In the genomic region with DNA sequence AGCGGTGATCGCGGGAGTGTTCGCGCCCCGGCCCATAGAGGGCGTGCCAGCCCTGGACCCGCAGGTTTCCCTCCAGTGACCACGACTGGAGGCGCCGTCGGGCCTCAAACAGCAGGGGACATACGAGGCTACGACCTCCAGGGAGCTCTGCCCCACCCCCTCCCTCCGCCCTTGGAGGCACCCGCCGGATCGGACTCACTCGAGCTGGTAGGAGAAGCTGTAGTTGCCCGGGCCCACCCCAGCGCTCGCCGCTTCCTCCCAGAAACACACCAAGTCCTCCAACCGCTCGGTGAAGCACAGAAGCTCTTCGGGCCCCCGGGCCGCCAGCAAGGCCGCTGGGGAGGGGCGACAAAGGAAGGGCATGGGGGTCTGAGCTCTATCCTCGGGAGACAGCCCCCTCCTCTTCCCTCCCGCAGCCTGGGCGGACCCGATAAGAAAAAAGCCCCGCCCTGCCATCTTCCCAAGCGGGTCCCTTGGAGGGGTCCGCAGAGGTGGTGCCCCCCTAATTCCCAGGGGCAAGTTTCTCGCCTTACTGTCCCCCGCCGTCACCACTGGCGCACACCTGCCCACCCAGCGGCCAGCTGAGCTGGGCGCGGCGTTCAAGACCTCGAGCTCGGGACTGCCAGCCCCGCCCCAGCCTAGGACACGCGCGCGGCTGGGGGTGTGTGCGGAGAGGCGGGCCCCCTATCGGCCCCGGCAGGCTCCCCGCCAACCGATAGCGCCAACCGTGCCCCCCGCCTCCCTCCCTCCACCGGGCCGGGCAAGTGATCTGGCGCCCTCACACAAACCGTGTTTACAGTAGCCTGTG, we compare ENCODE assay signal across 1 cellular context.
TF ChIP-seq lines count a peak whose summit lies in the region.

No MANE protein-coding gene starts in this region.

TF ChIP-seq in HCT116, 20 proteins besides CTCF, POLR2A, EP300 and RAD21:
- TF ChIP-seq, protein P1, sequence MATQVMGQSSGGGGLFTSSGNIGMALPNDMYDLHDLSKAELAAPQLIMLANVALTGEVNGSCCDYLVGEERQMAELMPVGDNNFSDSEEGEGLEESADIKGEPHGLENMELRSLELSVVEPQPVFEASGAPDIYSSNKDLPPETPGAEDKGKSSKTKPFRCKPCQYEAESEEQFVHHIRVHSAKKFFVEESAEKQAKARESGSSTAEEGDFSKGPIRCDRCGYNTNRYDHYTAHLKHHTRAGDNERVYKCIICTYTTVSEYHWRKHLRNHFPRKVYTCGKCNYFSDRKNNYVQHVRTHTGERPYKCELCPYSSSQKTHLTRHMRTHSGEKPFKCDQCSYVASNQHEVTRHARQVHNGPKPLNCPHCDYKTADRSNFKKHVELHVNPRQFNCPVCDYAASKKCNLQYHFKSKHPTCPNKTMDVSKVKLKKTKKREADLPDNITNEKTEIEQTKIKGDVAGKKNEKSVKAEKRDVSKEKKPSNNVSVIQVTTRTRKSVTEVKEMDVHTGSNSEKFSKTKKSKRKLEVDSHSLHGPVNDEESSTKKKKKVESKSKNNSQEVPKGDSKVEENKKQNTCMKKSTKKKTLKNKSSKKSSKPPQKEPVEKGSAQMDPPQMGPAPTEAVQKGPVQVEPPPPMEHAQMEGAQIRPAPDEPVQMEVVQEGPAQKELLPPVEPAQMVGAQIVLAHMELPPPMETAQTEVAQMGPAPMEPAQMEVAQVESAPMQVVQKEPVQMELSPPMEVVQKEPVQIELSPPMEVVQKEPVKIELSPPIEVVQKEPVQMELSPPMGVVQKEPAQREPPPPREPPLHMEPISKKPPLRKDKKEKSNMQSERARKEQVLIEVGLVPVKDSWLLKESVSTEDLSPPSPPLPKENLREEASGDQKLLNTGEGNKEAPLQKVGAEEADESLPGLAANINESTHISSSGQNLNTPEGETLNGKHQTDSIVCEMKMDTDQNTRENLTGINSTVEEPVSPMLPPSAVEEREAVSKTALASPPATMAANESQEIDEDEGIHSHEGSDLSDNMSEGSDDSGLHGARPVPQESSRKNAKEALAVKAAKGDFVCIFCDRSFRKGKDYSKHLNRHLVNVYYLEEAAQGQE (IDR thresholded peaks at IDR 0.05; ENCODE audit: low read depth), result no peak
- TF ChIP-seq EZH2 (IDR thresholded peaks at IDR 0.05) (no peak), SIN3A (IDR thresholded peaks at IDR 0.05; ENCODE audit: low read depth) (no peak), TCF7L2 (IDR thresholded peaks at IDR 0.05; ENCODE audit: borderline replicate concordance, extremely low read depth, insufficient read depth, insufficient read length) (no peak), JUND (IDR thresholded peaks at IDR 0.05) (no peak), EGR1 (IDR thresholded peaks at IDR 0.05; ENCODE audit: low read depth) (no peak), YY1 (IDR thresholded peaks at IDR 0.05; ENCODE audit: extremely low read depth, insufficient replicate concordance, low read depth, low read length) (no peak), FOSL1 (IDR thresholded peaks at IDR 0.05; ENCODE audit: low read depth) (no peak), CBX3 (IDR thresholded peaks at IDR 0.05; ENCODE audit: low read depth) (no peak), ZNF274 (IDR thresholded peaks at IDR 0.05; ENCODE audit: low read depth, low read length) (no peak), ZFX (IDR thresholded peaks at IDR 0.05) (no peak), SRF (IDR thresholded peaks at IDR 0.05; ENCODE audit: low read depth) (no peak), CEBPB (IDR thresholded peaks at IDR 0.05; ENCODE audit: low read depth) (no peak), POLR2AphosphoS5 (IDR thresholded peaks at IDR 0.05; ENCODE audit: low read depth, low read length) (no peak), ELF1 (IDR thresholded peaks at IDR 0.05; ENCODE audit: borderline replicate concordance, low read depth) (no peak), EZH2phosphoT487 (IDR thresholded peaks at IDR 0.05; ENCODE audit: borderline replicate concordance) (no peak), SP1 (IDR thresholded peaks at IDR 0.05; ENCODE audit: low read depth) (no peak)
- TF ChIP-seq, protein P2, sequence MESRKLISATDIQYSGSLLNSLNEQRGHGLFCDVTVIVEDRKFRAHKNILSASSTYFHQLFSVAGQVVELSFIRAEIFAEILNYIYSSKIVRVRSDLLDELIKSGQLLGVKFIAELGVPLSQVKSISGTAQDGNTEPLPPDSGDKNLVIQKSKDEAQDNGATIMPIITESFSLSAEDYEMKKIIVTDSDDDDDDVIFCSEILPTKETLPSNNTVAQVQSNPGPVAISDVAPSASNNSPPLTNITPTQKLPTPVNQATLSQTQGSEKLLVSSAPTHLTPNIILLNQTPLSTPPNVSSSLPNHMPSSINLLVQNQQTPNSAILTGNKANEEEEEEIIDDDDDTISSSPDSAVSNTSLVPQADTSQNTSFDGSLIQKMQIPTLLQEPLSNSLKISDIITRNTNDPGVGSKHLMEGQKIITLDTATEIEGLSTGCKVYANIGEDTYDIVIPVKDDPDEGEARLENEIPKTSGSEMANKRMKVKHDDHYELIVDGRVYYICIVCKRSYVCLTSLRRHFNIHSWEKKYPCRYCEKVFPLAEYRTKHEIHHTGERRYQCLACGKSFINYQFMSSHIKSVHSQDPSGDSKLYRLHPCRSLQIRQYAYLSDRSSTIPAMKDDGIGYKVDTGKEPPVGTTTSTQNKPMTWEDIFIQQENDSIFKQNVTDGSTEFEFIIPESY (IDR thresholded peaks at IDR 0.05; ENCODE audit: extremely low read depth, insufficient replicate concordance, low read length), result no peak
- TF ChIP-seq, protein P3, sequence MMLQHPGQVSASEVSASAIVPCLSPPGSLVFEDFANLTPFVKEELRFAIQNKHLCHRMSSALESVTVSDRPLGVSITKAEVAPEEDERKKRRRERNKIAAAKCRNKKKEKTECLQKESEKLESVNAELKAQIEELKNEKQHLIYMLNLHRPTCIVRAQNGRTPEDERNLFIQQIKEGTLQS (IDR thresholded peaks at IDR 0.05), result no peak
- TF ChIP-seq, protein P4, sequence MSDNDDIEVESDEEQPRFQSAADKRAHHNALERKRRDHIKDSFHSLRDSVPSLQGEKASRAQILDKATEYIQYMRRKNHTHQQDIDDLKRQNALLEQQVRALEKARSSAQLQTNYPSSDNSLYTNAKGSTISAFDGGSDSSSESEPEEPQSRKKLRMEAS (IDR thresholded peaks at IDR 0.05), result no peak
